In genomic region chr7:142733271-142733670, GRCh38 we compare ENCODE assay signal across 23 cellular contexts. TPM values are rescaled to one million over a fixed set of nuclear protein-coding genes. Genes with fewer than 3 reads are reported as not detected.
A peak's percentile ranks its signal among the peaks of the same experiment; 100 is the strongest.
DNase-seq lines count a peak whose midpoint lies in the region; ATAC-seq and TF ChIP-seq lines count a peak whose summit lies in the region.
"Had no signal": no experiment of that assay in that cellular context is flagged by ENCODE, and none has a peak within 500 bp of the region (broad histone marks: within the 10 kb centered on the region; RNA-seq: fewer than 3 reads in every experiment).

No MANE protein-coding gene starts in this region.

- DNase-seq in G401 (ENCODE audit: low spot score) = peak; percentile 77
- peak; percentile 33 for DNase-seq in OCI-LY7 (ENCODE audit: low spot score)
- DNase-seq in left lung = no peak
- DNase-seq in NK-92 (lab: John Stamatoyannopoulos, UW; ENCODE audit: unreplicated experiment) = no peak
- DNase-seq in effector memory CD4-positive, alpha-beta T cell = no peak
- no peak for DNase-seq in mesothelial cell of epicardium (ENCODE audit: low spot score in 2 of 2, unreplicated experiment in 2 of 2)
- DNase-seq: activated CD8-positive, alpha-beta T cell treated with anti-CD3 and anti-CD28 coated beads for 36 hours; activated naive CD8-positive, alpha-beta T cell treated with anti-CD3 and anti-CD28 coated beads, Interleukin-2, amount 10 ng/mL, durations not matched to agents 7 days and 5 days; activated T-cell treated with anti-CD3 and anti-CD28 coated beads, Interleukin-2, amount 50 U/mL, for 72 hours; DMS 273 treated with DMSO at 0.1 percent for 48 hours; NCI-H1105 treated with DMSO at 0.1 percent for 48 hours; NCI-H69; stimulated activated CD4-positive, alpha-beta T cell treated with anti-CD3 and anti-CD28 coated beads, Interleukin-12 subunit alpha, Interleukin-12 subunit beta, amount 100 ng/mL, for 4 hours; WERI-Rb-1 had no signal

- intact Hi-C loops in OCI-LY7 (cut with micrococcal nuclease; ENCODE audit: unreplicated experiment) = loop anchor here (1.0 to 2.0 kb wide), 2 partner anchors 38 to 76 kb away; no protein-coding TSS in a partner anchor
- intact Hi-C loops in left lung (cut with DNase I) = no loop called here

- H3K36me3 ChIP-seq in OCI-LY7 (ENCODE audit: insufficient read depth, low read length) (no peaks in the 10 kb centered on the region), left lung (no peaks in the 10 kb centered on the region)
- no peaks in the 10 kb centered on the region for H3K36me3 ChIP-seq in effector memory CD4-positive, alpha-beta T cell (ENCODE audit: control insufficient read depth, insufficient read depth, low read length)
- H3K36me3 ChIP-seq: gastroesophageal sphincter, thoracic aorta, WERI-Rb-1 had no signal

- H3K9me2 ChIP-seq in OCI-LY7 (ENCODE audit: insufficient read depth, low read length) = no peaks in the 10 kb centered on the region

- H3K4me3 ChIP-seq in OCI-LY7 (ENCODE audit: low read depth, low read length, poor library complexity, severe bottlenecking) (no peak overlapping the region), left lung (no peak overlapping the region)
- no peak overlapping the region for H3K4me3 ChIP-seq in effector memory CD4-positive, alpha-beta T cell (ENCODE audit: insufficient read depth, low read depth, low read length, poor library complexity, severe bottlenecking)
- H3K4me3 ChIP-seq: gastroesophageal sphincter, thoracic aorta had no signal

- CTCF ChIA-PET in OCI-LY7 (lab: Charles Lee; ENCODE audit: unreplicated experiment) = interaction anchor here (1.0 to 1.2 kb wide), 2 partner anchors 15 to 66 kb away, joined by 3 read pairs; no protein-coding TSS in a partner anchor

- no peaks in the 10 kb centered on the region for H4K20me1 ChIP-seq in OCI-LY7 (ENCODE audit: insufficient read depth, low read length)

- TF ChIP-seq CTCF in OCI-LY7 (conservative IDR thresholded peaks at IDR 0.05; ENCODE audit: low read length) (no peak), left lung (IDR thresholded peaks at IDR 0.05) (no peak), mesothelial cell of epicardium (IDR thresholded peaks at IDR 0.05; ENCODE audit: unreplicated experiment) (no peak)

- no peaks in the 10 kb centered on the region for H3K27me3 ChIP-seq in left lung
- no peaks in the 10 kb centered on the region for H3K27me3 ChIP-seq in effector memory CD4-positive, alpha-beta T cell (replicated peaks; ENCODE audit: control insufficient read depth, insufficient read depth, low read length, poor library complexity, severe bottlenecking)
- H3K27me3 ChIP-seq: gastroesophageal sphincter had no signal

- H3K27ac ChIP-seq in OCI-LY7 (ENCODE audit: low read depth, low read length, poor library complexity, severe bottlenecking) = no peak overlapping the region
- no peak overlapping the region for H3K27ac ChIP-seq in left lung
- H3K27ac ChIP-seq in effector memory CD4-positive, alpha-beta T cell (ENCODE audit: insufficient read depth, low read length, poor library complexity, severe bottlenecking) = no peak overlapping the region
- H3K27ac ChIP-seq: gastroesophageal sphincter, thoracic aorta, WERI-Rb-1 had no signal

- no peaks in the 10 kb centered on the region for H3K9me3 ChIP-seq in OCI-LY7 (ENCODE audit: low read length)
- no peaks in the 10 kb centered on the region for H3K9me3 ChIP-seq in left lung
- no peaks in the 10 kb centered on the region for H3K9me3 ChIP-seq in effector memory CD4-positive, alpha-beta T cell (ENCODE audit: control insufficient read depth, low read length)
- H3K9me3 ChIP-seq: thoracic aorta had no signal

- peaks cover 10% of the 10 kb centered on the region for H3K9me3 Mint-ChIP-seq in mesothelial cell of epicardium
- H3K9me3 Mint-ChIP-seq: activated CD8-positive, alpha-beta T cell treated with anti-CD3 and anti-CD28 coated beads for 36 hours; activated naive CD8-positive, alpha-beta T cell treated with anti-CD3 and anti-CD28 coated beads, Interleukin-2, amount 10 ng/mL, durations not matched to agents 7 days and 5 days; activated T-cell treated with anti-CD3 and anti-CD28 coated beads, Interleukin-2, amount 50 U/mL, for 72 hours had no signal

- H3K27ac Mint-ChIP-seq in mesothelial cell of epicardium = no peak overlapping the region
- H3K27ac Mint-ChIP-seq: activated CD8-positive, alpha-beta T cell treated with anti-CD3 and anti-CD28 coated beads for 36 hours; activated naive CD8-positive, alpha-beta T cell treated with anti-CD3 and anti-CD28 coated beads, Interleukin-2, amount 10 ng/mL, durations not matched to agents 7 days and 5 days; activated T-cell treated with anti-CD3 and anti-CD28 coated beads, Interleukin-2, amount 50 U/mL, for 72 hours; T-helper 1 cell treated with Interleukin-12 subunit alpha and Interleukin-12 subunit beta and Interleukin-4 antibody, amounts not matched to agents 30 μg/mL and 1 μg/mL, for 36 hours had no signal

- H3K4me1 ChIP-seq in OCI-LY7 (ENCODE audit: insufficient read depth, low read length, poor library complexity, severe bottlenecking) (peaks cover 11% of the 10 kb centered on the region), left lung (no peaks in the 10 kb centered on the region)
- H3K4me1 ChIP-seq in effector memory CD4-positive, alpha-beta T cell (ENCODE audit: control insufficient read depth, insufficient read depth, low read length, poor library complexity, severe bottlenecking) = no peaks in the 10 kb centered on the region
- H3K4me1 ChIP-seq: gastroesophageal sphincter had no signal

- no peaks in the 10 kb centered on the region for H3K36me3 Mint-ChIP-seq in mesothelial cell of epicardium
- H3K36me3 Mint-ChIP-seq: activated naive CD8-positive, alpha-beta T cell treated with anti-CD3 and anti-CD28 coated beads, Interleukin-2, amount 10 ng/mL, durations not matched to agents 7 days and 5 days had no signal

- H3K79me2 ChIP-seq in OCI-LY7 (ENCODE audit: insufficient read depth, low read depth, low read length) = no peaks in the 10 kb centered on the region

- peaks cover 3% of the 10 kb centered on the region for H3K27me3 Mint-ChIP-seq in mesothelial cell of epicardium (ENCODE audit: low read depth)
- H3K27me3 Mint-ChIP-seq: activated CD8-positive, alpha-beta T cell treated with anti-CD3 and anti-CD28 coated beads for 36 hours had no signal

- peak overlapping the region; percentile 63 for H2AFZ ChIP-seq in OCI-LY7 (ENCODE audit: low read length)

- POLR2A ChIA-PET in OCI-LY7 (lab: Charles Lee) = interaction anchor here (0.6 to 3.5 kb wide), 10 partner anchors 15 to 77 kb away, joined by 3 to 27 read pairs (median 4); partner anchors contain the start of gene PRSS2

- no TSS peak for BruUV-seq in OCI-LY7 (replicated peaks; lab: Mats Ljungman, UMichigan)

- in situ Hi-C loops in G401 (cut with HindIII; ENCODE audit: low sequenced_read_pairs) = no loop called here

- H3K4me1 Mint-ChIP-seq in mesothelial cell of epicardium = no peaks in the 10 kb centered on the region
- H3K4me1 Mint-ChIP-seq: activated naive CD8-positive, alpha-beta T cell treated with anti-CD3 and anti-CD28 coated beads, Interleukin-2, amount 10 ng/mL, durations not matched to agents 7 days and 5 days had no signal

- ATAC-seq in GM19395 (IDR thresholded peaks at IDR 0.05; ENCODE audit: unreplicated experiment) = peak; percentile 88
- peak; percentile 92 for ATAC-seq in HG02798 (IDR thresholded peaks at IDR 0.05; ENCODE audit: poor library complexity, unreplicated experiment)
- ATAC-seq in left lung = no peak
- ATAC-seq: activated CD8-positive, alpha-beta T cell treated with anti-CD3 and anti-CD28 coated beads for 36 hours; activated T-cell treated with anti-CD3 and anti-CD28 coated beads, Interleukin-2, amount 50 U/mL, for 72 hours; gastroesophageal sphincter had no signal

- peak overlapping the region; percentile 52 for H3K4me2 ChIP-seq in OCI-LY7 (ENCODE audit: low read length)

- H3K4me3 Mint-ChIP-seq in mesothelial cell of epicardium = no peak overlapping the region
- H3K4me3 Mint-ChIP-seq: activated CD8-positive, alpha-beta T cell treated with anti-CD3 and anti-CD28 coated beads for 36 hours; activated naive CD8-positive, alpha-beta T cell treated with anti-CD3 and anti-CD28 coated beads, Interleukin-2, amount 10 ng/mL, durations not matched to agents 7 days and 5 days; activated T-cell treated with anti-CD3 and anti-CD28 coated beads, Interleukin-2, amount 50 U/mL, for 72 hours; T-helper 1 cell treated with Interleukin-12 subunit alpha and Interleukin-12 subunit beta and Interleukin-4 antibody, amounts not matched to agents 30 μg/mL and 1 μg/mL, for 36 hours had no signal

RNA-seq across cellular contexts. Expression of gene PRSS1, which starts 16.0 kb away (rescaled TPM):
- total RNA-seq in G401 (2014; rRNA removed; shearing (Covaris generic)) = not detected in 2 replicates
- not detected in 2 replicates for total RNA-seq in OCI-LY7 (2014; rRNA removed; shearing (Covaris generic))
- total RNA-seq in OCI-LY7 (2022) (not detected in 2 replicates), left lung (under 1 TPM in 1 of 2 donors, not detected in 1; 0.99 TPM), mesothelial cell of epicardium (not detected in 3 replicates)
- total RNA-seq: activated CD8-positive, alpha-beta T cell treated with anti-CD3 and anti-CD28 coated beads for 36 hours; activated naive CD8-positive, alpha-beta T cell treated with anti-CD3 and anti-CD28 coated beads, Interleukin-2, amount 10 ng/mL, durations not matched to agents 7 days and 5 days; activated T-cell treated with anti-CD3 and anti-CD28 coated beads, Interleukin-2, amount 50 U/mL, for 72 hours; dermis microvascular lymphatic vessel endothelial cell; epithelial cell of proximal tubule; LHCN-M2; renal cortical epithelial cell had no signal

RNA-seq across cellular contexts. Expression of gene PRSS2, which starts 37.5 kb away (rescaled TPM):
- total RNA-seq in G401 (2014; rRNA removed; shearing (Covaris generic)) = not detected in 2 replicates
- total RNA-seq in OCI-LY7 (2014; rRNA removed; shearing (Covaris generic)) = 0.23 and 0.60 TPM in 2 replicates
- total RNA-seq in OCI-LY7 (2022) (1.1 TPM in 2 replicates), left lung (10 to 100 TPM in 1 of 2 donors, not detected in 1; 13.1 TPM), mesothelial cell of epicardium (not detected in 3 replicates)
- total RNA-seq: activated CD8-positive, alpha-beta T cell treated with anti-CD3 and anti-CD28 coated beads for 36 hours; activated naive CD8-positive, alpha-beta T cell treated with anti-CD3 and anti-CD28 coated beads, Interleukin-2, amount 10 ng/mL, durations not matched to agents 7 days and 5 days; activated T-cell treated with anti-CD3 and anti-CD28 coated beads, Interleukin-2, amount 50 U/mL, for 72 hours; dermis microvascular lymphatic vessel endothelial cell; epithelial cell of proximal tubule; gastroesophageal sphincter; LHCN-M2; renal cortical epithelial cell had no signal

Comparison
In these comparisons a context has a peak if more than half of its experiments do, and no peak if none do; other contexts are left out.
1. DNase-seq: peak in G401 (single experiment) and OCI-LY7 (single experiment); none in left lung (0 of 2), NK-92 (single experiment), effector memory CD4-positive, alpha-beta T cell (0 of 3) and mesothelial cell of epicardium (0 of 2).